Comparison of ENCODE assay signal across 1 cellular context in genomic region chr1:214514032-214514818, GRCh38.
TF ChIP-seq lines count a peak whose summit lies in the region.

No MANE protein-coding gene starts in this region.

TF ChIP-seq in HEK293, 187 proteins besides CTCF, POLR2A, EP300 and RAD21 (continued from another document and continues in another):
- no peak for TF ChIP-seq ZNF174 (tag by site-specific recombination; IDR thresholded peaks at IDR 0.05)
- TF ChIP-seq ZNF394 (tag by site-specific recombination; IDR thresholded peaks at IDR 0.05; ENCODE audit: borderline replicate concordance), result no peak
- TF ChIP-seq ZXDB (tag by site-specific recombination; IDR thresholded peaks at IDR 0.05), result no peak
- peak; percentile 22; the same call in 1 of the 2 replicates for TF ChIP-seq ZNF600 (tag by site-specific recombination; IDR thresholded peaks at IDR 0.05)
- TF ChIP-seq ZNF785 (tag by site-specific recombination; IDR thresholded peaks at IDR 0.05), result no peak
- TF ChIP-seq ZNF19 (tag by site-specific recombination; IDR thresholded peaks at IDR 0.05; ENCODE audit: low read depth), result no peak
- TF ChIP-seq ZBTB1 (tag by site-specific recombination; IDR thresholded peaks at IDR 0.05), result no peak
- TF ChIP-seq SP7 (tag by site-specific recombination; IDR thresholded peaks at IDR 0.05), result no peak
- no peak for TF ChIP-seq GLIS2 (tag by site-specific recombination; IDR thresholded peaks at IDR 0.05)
- peak; percentile 99 for TF ChIP-seq GLIS1 (tag by site-specific recombination; IDR thresholded peaks at IDR 0.05)
- no peak for TF ChIP-seq HIC1 (tag by site-specific recombination; IDR thresholded peaks at IDR 0.05)
- no peak for TF ChIP-seq BCL6B (tag by site-specific recombination; IDR thresholded peaks at IDR 0.05)
- TF ChIP-seq KLF7 (tag by site-specific recombination; IDR thresholded peaks at IDR 0.05; ENCODE audit: borderline replicate concordance), result peak; percentile 43; the same call in 1 of the 2 replicates
- no peak for TF ChIP-seq MZF1 (tag by site-specific recombination; IDR thresholded peaks at IDR 0.05; ENCODE audit: borderline replicate concordance)
- TF ChIP-seq BCL11A (tag by site-specific recombination; IDR thresholded peaks at IDR 0.05; ENCODE audit: low read depth), result no peak
- no peak for TF ChIP-seq ZNF146 (tag by site-specific recombination; IDR thresholded peaks at IDR 0.05)
- no peak for TF ChIP-seq ZNF529 (tag by site-specific recombination; IDR thresholded peaks at IDR 0.05; ENCODE audit: insufficient replicate concordance)
- TF ChIP-seq ZNF549 (tag by site-specific recombination; IDR thresholded peaks at IDR 0.05), result no peak
- TF ChIP-seq WT1 (tag by site-specific recombination; IDR thresholded peaks at IDR 0.05), result no peak
- TF ChIP-seq ZNF24 (tag by site-specific recombination; IDR thresholded peaks at IDR 0.05), result no peak
- peak; percentile 91 for TF ChIP-seq PRDM10 (tag by site-specific recombination; IDR thresholded peaks at IDR 0.05)
- TF ChIP-seq ZEB2 (tag by site-specific recombination; IDR thresholded peaks at IDR 0.05), result peak; percentile 28; the same call in 1 of the 2 replicates
- no peak for TF ChIP-seq ZNF280C (tag by site-specific recombination; IDR thresholded peaks at IDR 0.05)
- no peak for TF ChIP-seq ZNF510 (tag by site-specific recombination; IDR thresholded peaks at IDR 0.05; ENCODE audit: insufficient replicate concordance)
- no peak for TF ChIP-seq ZNF791 (tag by site-specific recombination; IDR thresholded peaks at IDR 0.05)
- no peak for TF ChIP-seq ZNF639 (tag by site-specific recombination; IDR thresholded peaks at IDR 0.05)
- TF ChIP-seq KLF8 (tag by site-specific recombination; IDR thresholded peaks at IDR 0.05), result no peak
- peak; percentile 64; the same call in 1 of the 2 replicates for TF ChIP-seq ZNF488 (tag by site-specific recombination; IDR thresholded peaks at IDR 0.05)
- no peak for TF ChIP-seq ZNF274 (IDR thresholded peaks at IDR 0.05; ENCODE audit: low read length)
- no peak for TF ChIP-seq ZNF274 (tag by site-specific recombination; IDR thresholded peaks at IDR 0.05; ENCODE audit: borderline replicate concordance)
- 0 out of 2 replicates have a peak, but pooled peaks have one; percentile 11 for TF ChIP-seq TRIM28 (IDR thresholded peaks at IDR 0.05; ENCODE audit: borderline replicate concordance, low read length)
- TF ChIP-seq ZNF548 (tag by site-specific recombination; IDR thresholded peaks at IDR 0.05), result no peak
- TF ChIP-seq ZNF701 (tag by site-specific recombination; IDR thresholded peaks at IDR 0.05), result no peak
- no peak for TF ChIP-seq ZNF747 (tag by site-specific recombination; IDR thresholded peaks at IDR 0.05)
- no peak for TF ChIP-seq ZNF768 (tag by site-specific recombination; IDR thresholded peaks at IDR 0.05)
- no peak for TF ChIP-seq ZNF544 (tag by site-specific recombination; IDR thresholded peaks at IDR 0.05)
- TF ChIP-seq SETDB1 (IDR thresholded peaks at IDR 0.05; ENCODE audit: insufficient read length, low read length), result no peak
- TF ChIP-seq ZNF423 (tag by site-specific recombination; IDR thresholded peaks at IDR 0.05), result peak; percentile 85
- TF ChIP-seq ZBTB49 (tag by site-specific recombination; IDR thresholded peaks at IDR 0.05; ENCODE audit: low read depth), result no peak
- peak; percentile 82; the same call in 1 of the 2 replicates for TF ChIP-seq ZBTB17 (tag by site-specific recombination; IDR thresholded peaks at IDR 0.05)
- TF ChIP-seq ZNF561 (tag by site-specific recombination; IDR thresholded peaks at IDR 0.05; ENCODE audit: borderline replicate concordance), result peak; percentile 64
- no peak for TF ChIP-seq ZNF37A (tag by site-specific recombination; IDR thresholded peaks at IDR 0.05)
- no peak for TF ChIP-seq ZNF114 (tag by site-specific recombination; IDR thresholded peaks at IDR 0.05)
- TF ChIP-seq MYNN (tag by site-specific recombination; IDR thresholded peaks at IDR 0.05; ENCODE audit: borderline replicate concordance), result no peak
- no peak for TF ChIP-seq ZNF214 (tag by site-specific recombination; IDR thresholded peaks at IDR 0.05; ENCODE audit: borderline replicate concordance)
- TF ChIP-seq ZNF335 (tag by site-specific recombination; conservative IDR thresholded peaks at IDR 0.05), result peak; percentile 69
- TF ChIP-seq ZNF302 (tag by site-specific recombination; IDR thresholded peaks at IDR 0.05; ENCODE audit: low read depth), result no peak
- TF ChIP-seq ZNF121 (tag by site-specific recombination; IDR thresholded peaks at IDR 0.05), result no peak
- no peak for TF ChIP-seq ZNF148 (tag by site-specific recombination; IDR thresholded peaks at IDR 0.05; ENCODE audit: borderline replicate concordance)
- no peak for TF ChIP-seq REPIN1 (tag by site-specific recombination; IDR thresholded peaks at IDR 0.05; ENCODE audit: low read depth)
- no peak for TF ChIP-seq ZSCAN4 (tag by site-specific recombination; IDR thresholded peaks at IDR 0.05)
- no peak for TF ChIP-seq ZNF23 (tag by site-specific recombination; IDR thresholded peaks at IDR 0.05; ENCODE audit: borderline replicate concordance)
